In the genomic region with DNA sequence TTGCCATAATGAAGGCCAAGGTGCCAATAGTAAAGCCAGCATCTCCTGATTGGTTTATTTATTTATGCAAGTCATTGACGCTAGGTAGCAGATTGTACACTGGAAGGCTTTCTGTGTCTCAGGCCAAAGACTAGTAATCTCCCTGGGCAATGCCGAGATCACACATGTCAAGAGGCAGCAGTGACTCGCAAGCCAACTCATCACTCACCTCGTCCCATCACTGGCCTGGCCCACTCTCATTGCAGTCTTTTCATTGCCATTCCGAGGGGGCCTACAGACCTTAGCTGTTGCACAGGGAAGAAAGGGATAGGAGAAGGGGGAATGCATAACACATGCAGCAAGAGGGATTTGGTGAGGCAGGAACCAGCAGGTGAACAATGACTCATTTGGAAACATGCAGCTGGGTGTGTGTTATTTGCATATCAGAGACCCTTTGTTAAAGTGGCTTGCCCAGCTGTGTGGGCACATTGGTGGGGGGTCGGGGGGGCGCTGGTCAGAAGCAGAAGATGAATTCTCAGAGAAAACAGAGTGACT, we compare ENCODE assay signal across 16 cellular contexts.
DNase-seq lines count a peak whose midpoint lies in the region; ATAC-seq, FAIRE-seq and TF ChIP-seq lines count a peak whose summit lies in the region.
"Had no signal": no experiment of that assay in that cellular context is flagged by ENCODE, and none has a peak within 500 bp of the region (broad histone marks: within the 10 kb centered on the region; RNA-seq: fewer than 3 reads in every experiment).

No MANE protein-coding gene starts in this region.

- H3K9me3 ChIP-seq in transverse colon = no peaks in the 10 kb centered on the region
- no peaks in the 10 kb centered on the region for H3K9me3 ChIP-seq in body of pancreas
- H3K9me3 ChIP-seq: MG63, tibial nerve had no signal

- TF ChIP-seq EP300 in transverse colon (IDR thresholded peaks at IDR 0.05; ENCODE audit: low read depth) = no peak

- no peak for TF ChIP-seq CTCF in transverse colon (IDR thresholded peaks at IDR 0.05)
- TF ChIP-seq CTCF in body of pancreas (IDR thresholded peaks at IDR 0.05) = no peak

- peak; percentile 78 for FAIRE-seq in GM12891 (lab: Jason Lieb, UNC)
- FAIRE-seq: colon, TTC549 had no signal

- peak; percentile 76 for ATAC-seq in GM21360 (IDR thresholded peaks at IDR 0.05; ENCODE audit: unreplicated experiment)
- ATAC-seq in HG03159 (IDR thresholded peaks at IDR 0.05; ENCODE audit: unreplicated experiment) = peak; percentile 81
- ATAC-seq in body of pancreas = no peak
- ATAC-seq: activated T-helper 17 cell treated with anti-CD3 and anti-CD28 coated beads, Interleukin-2, amount 50 U/mL, for 72 hours had no signal

- intact Hi-C loops in transverse colon (cut with DNase I; ENCODE audit: low total_unique reads) (no loop called here), body of pancreas (cut with DNase I) (no loop called here)

- 76 to 80% methylated on average over 7 of the region's 7 CpGs for WGBS in transverse colon (ENCODE audit: low coverage in 1 of 2), 2 donors
- 40 to 45% methylated on average over 7 of the region's 7 CpGs for WGBS in body of pancreas, 2 donors

- no peak overlapping the region for H3K4me3 ChIP-seq in transverse colon
- no peak overlapping the region for H3K4me3 ChIP-seq in body of pancreas
- H3K4me3 ChIP-seq: MG63, tibial nerve had no signal

- TF ChIP-seq POLR2A in GM12891 (IDR thresholded peaks at IDR 0.05; ENCODE audit: low read depth, low read length) (no peak), transverse colon (IDR thresholded peaks at IDR 0.05) (no peak), body of pancreas (IDR thresholded peaks at IDR 0.05) (no peak)

- peaks cover 0 to under 1% (median 0%) of the 10 kb centered on the region in 4 donors for H3K4me1 ChIP-seq in transverse colon
- no peaks in the 10 kb centered on the region for H3K4me1 ChIP-seq in body of pancreas
- H3K4me1 ChIP-seq: tibial nerve had no signal

- DNase-seq in GM12891 (ENCODE audit: insufficient read length, low spot score) (no peak), transverse colon (no peak), body of pancreas (no peak), dedifferentiated amniotic fluid mesenchymal stem cell (ENCODE audit: extremely low spot score) (no peak)
- DNase-seq in stimulated activated CD4-positive, alpha-beta T cell treated with anti-CD3 and anti-CD28 coated beads, Interleukin-4, amount 100 ng/mL, for 24 hours = no peak
- DNase-seq: foreskin melanocyte, mesenchymal stem cell, MG63, OCI-M1 had no signal

- in situ Hi-C loops in transverse colon (cut with MboI; ENCODE audit: low pct_ligation_motif_present in 1 of 4, low pct_unique_long_range_greater_than_20kb in 1 of 4, low sequenced_read_pairs in 3 of 4) = no loop called here

- H3K27ac ChIP-seq in angular gyrus (ENCODE audit: low read depth, low read length) (peak overlapping the region; percentile 13), transverse colon (no peak overlapping the region), body of pancreas (no peak overlapping the region)
- H3K27ac ChIP-seq: tibial nerve had no signal

- H3K36me3 ChIP-seq in transverse colon (no peaks in the 10 kb centered on the region), body of pancreas (replicated peaks in 1 of 2; ENCODE audit: insufficient read depth in 1 of 2, low read depth in 2 of 2) (no peaks in the 10 kb centered on the region)
- H3K36me3 ChIP-seq: MG63, tibial nerve had no signal

- H3K27me3 ChIP-seq in transverse colon = no peaks in the 10 kb centered on the region
- H3K27me3 ChIP-seq in body of pancreas = no peaks in the 10 kb centered on the region
- H3K27me3 ChIP-seq: tibial nerve had no signal

TF ChIP-seq in GM12891, 5 proteins besides CTCF, POLR2A, EP300 and RAD21:
- TF ChIP-seq SPI1 (IDR thresholded peaks at IDR 0.05; ENCODE audit: low read depth, low read length) (no peak), PAX5 (IDR thresholded peaks at IDR 0.05; ENCODE audit: insufficient read depth, low read length, severe bottlenecking) (no peak), TAF1 (IDR thresholded peaks at IDR 0.05; ENCODE audit: low read depth, low read length) (no peak), POLR2AphosphoS5 (IDR thresholded peaks at IDR 0.05; ENCODE audit: low read depth, low read length) (no peak), POU2F2 (IDR thresholded peaks at IDR 0.05; ENCODE audit: low read depth, low read length) (peak; percentile 93; the same call in 1 of the 2 replicates)
